In the genomic region with DNA sequence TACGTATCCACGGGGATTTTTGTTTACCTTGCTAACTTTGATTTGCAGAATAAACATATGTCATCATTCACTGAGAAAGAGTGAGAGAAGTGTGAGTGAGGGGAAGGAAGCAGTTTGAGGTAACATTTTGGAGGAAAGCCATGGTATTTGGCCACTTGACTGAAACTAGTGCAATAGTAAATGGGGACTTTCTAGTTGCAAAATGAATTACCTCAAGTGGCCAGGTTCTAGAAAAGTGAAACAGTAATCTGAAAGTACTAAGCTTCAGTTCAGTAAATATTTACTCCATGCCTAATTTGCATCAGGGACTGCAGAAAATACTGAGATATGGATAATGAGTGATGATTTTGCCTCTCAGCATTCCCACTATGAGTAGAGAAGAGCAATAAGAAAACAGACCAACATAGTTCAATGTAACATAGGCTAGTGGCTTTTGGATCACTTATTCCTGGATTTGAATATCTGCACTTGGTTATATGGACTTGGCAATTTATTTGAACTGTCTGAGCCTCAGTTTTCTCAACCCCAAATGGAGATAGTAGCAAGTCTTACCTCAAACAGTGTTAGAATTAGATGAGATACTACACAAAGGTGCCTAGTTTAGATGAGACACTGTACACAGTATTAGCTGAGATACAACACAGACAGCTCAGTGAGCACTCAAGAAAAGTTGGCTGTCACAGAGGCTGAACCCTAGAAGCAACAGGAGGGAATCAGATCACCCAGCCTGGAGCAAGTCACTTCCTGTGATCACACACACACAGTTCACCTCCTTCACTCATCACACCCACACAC, we compare ENCODE assay signal across 16 cellular contexts.
DNase-seq lines count a peak whose midpoint lies in the region; ATAC-seq and TF ChIP-seq lines count a peak whose summit lies in the region.
"Had no signal": no experiment of that assay in that cellular context is flagged by ENCODE, and none has a peak within 500 bp of the region (broad histone marks: within the 10 kb centered on the region; RNA-seq: fewer than 3 reads in every experiment).

No MANE protein-coding gene starts in this region.

- no peaks in the 10 kb centered on the region for H3K9me2 ChIP-seq in MM.1S (replicated peaks; ENCODE audit: insufficient read depth, low read length)

- H3K4me3 Mint-ChIP-seq in stimulated activated naive B cell treated with anti-CD40 and anti-IgM and Interleukin-4, amounts not matched to agents 10 μg/mL and 1 μg/mL and 100 μg/mL, for 72 hours, result no peak overlapping the region
- H3K4me3 Mint-ChIP-seq: activated T-cell treated with anti-CD3 and anti-CD28 coated beads, Interleukin-2, amount 50 U/mL, for 24 hours; CD4-positive, alpha-beta T cell; WTC11 had no signal

- H3K4me2 ChIP-seq in MM.1S (ENCODE audit: low read depth, low read length), result no peak overlapping the region

- no peak overlapping the region for H3K9ac ChIP-seq in MM.1S (ENCODE audit: low read length)

- no peaks in the 10 kb centered on the region for H3K27me3 Mint-ChIP-seq in stimulated activated naive B cell treated with anti-CD40 and anti-IgM and Interleukin-4, amounts not matched to agents 10 μg/mL and 1 μg/mL and 100 μg/mL, for 72 hours
- H3K27me3 Mint-ChIP-seq: CD4-positive, alpha-beta T cell had no signal

- no peaks in the 10 kb centered on the region for H3K79me2 ChIP-seq in MM.1S (ENCODE audit: low read length)

- peaks cover 0 to 6% of the 10 kb centered on the region in 2 donors for H3K4me1 Mint-ChIP-seq in stimulated activated naive B cell treated with anti-CD40 and anti-IgM and Interleukin-4, amounts not matched to agents 10 μg/mL and 1 μg/mL and 100 μg/mL, for 72 hours

- no peaks in the 10 kb centered on the region for H3F3A ChIP-seq in MM.1S (ENCODE audit: insufficient read depth, low read length)

- no peaks in the 10 kb centered on the region for H3K36me3 ChIP-seq in MM.1S (replicated peaks; ENCODE audit: insufficient read depth, low read length)

- H3K27me3 ChIP-seq in MM.1S (replicated peaks; ENCODE audit: insufficient read depth, low read length), result no peaks in the 10 kb centered on the region

- ATAC-seq in GM19025 (IDR thresholded peaks at IDR 0.05; ENCODE audit: low read depth, unreplicated experiment), result peak; percentile 84
- ATAC-seq in HG02588 (IDR thresholded peaks at IDR 0.05; ENCODE audit: unreplicated experiment), result peak; percentile 87
- ATAC-seq in HG03354 (IDR thresholded peaks at IDR 0.05; ENCODE audit: poor library complexity, severe bottlenecking, unreplicated experiment), result peak; percentile 84
- ATAC-seq in stimulated activated naive B cell treated with anti-CD40 and anti-IgM and Interleukin-4, amounts not matched to agents 10 μg/mL and 1 μg/mL and 100 μg/mL, for 72 hours (replicated peaks), result peak; percentile 44 to 50
- ATAC-seq: WTC11 had no signal

- H4K20me1 ChIP-seq in MM.1S (ENCODE audit: insufficient read depth, low read length), result no peaks in the 10 kb centered on the region

- TF ChIP-seq CTCF in MM.1S (IDR thresholded peaks at IDR 0.05; ENCODE audit: low read length), result no peak

- no peaks in the 10 kb centered on the region for H3K9me3 Mint-ChIP-seq in stimulated activated naive B cell treated with anti-CD40 and anti-IgM and Interleukin-4, amounts not matched to agents 10 μg/mL and 1 μg/mL and 100 μg/mL, for 72 hours
- H3K9me3 Mint-ChIP-seq: activated T-cell treated with anti-CD3 and anti-CD28 coated beads, Interleukin-2, amount 50 U/mL, for 24 hours; CD4-positive, alpha-beta T cell had no signal

- H3K27ac Mint-ChIP-seq in stimulated activated naive B cell treated with anti-CD40 and anti-IgM and Interleukin-4, amounts not matched to agents 10 μg/mL and 1 μg/mL and 100 μg/mL, for 72 hours, result no peak overlapping the region
- H3K27ac Mint-ChIP-seq: activated T-cell treated with anti-CD3 and anti-CD28 coated beads, Interleukin-2, amount 50 U/mL, for 24 hours; CD4-positive, alpha-beta T cell; WTC11 had no signal

- no peak overlapping the region for H3K27ac ChIP-seq in MM.1S (ENCODE audit: low read length)

- no peaks in the 10 kb centered on the region for H3K36me3 Mint-ChIP-seq in stimulated activated naive B cell treated with anti-CD40 and anti-IgM and Interleukin-4, amounts not matched to agents 10 μg/mL and 1 μg/mL and 100 μg/mL, for 72 hours

- H2AFZ ChIP-seq in MM.1S (ENCODE audit: low read length), result no peak overlapping the region

- no peaks in the 10 kb centered on the region for H3K9me3 ChIP-seq in MM.1S (replicated peaks; ENCODE audit: insufficient read depth, low read length)

- DNase-seq in stimulated activated naive B cell treated with anti-CD40 and anti-IgM and Interleukin-4, amounts not matched to agents 10 μg/mL and 1 μg/mL and 100 μg/mL, for 72 hours, result no peak
- DNase-seq in NCI-H526 treated with DMSO at 0.1 percent for 48 hours (lab: John Stamatoyannopoulos, UW) (no peak), MM.1S (no peak), amniotic stem cell (lab: John Stamatoyannopoulos, UW) (no peak)
- DNase-seq: activated T-cell treated with anti-CD3 and anti-CD28 coated beads, Interleukin-2, amount 50 U/mL, for 24 hours; amygdala; CD4-positive, alpha-beta T cell; foreskin melanocyte; GF-D8; islet precursor cell; NCI-H82; stimulated activated CD4-positive, alpha-beta T cell treated with anti-CD3 and anti-CD28 coated beads, Interleukin-4, amount 100 ng/mL, for 24 hours had no signal

- H3K4me1 ChIP-seq in MM.1S (ENCODE audit: low read length), result no peaks in the 10 kb centered on the region

- no peak overlapping the region for H3K4me3 ChIP-seq in MM.1S (ENCODE audit: low read length)
